ENCODE assay signal across 18 cellular contexts in genomic region chr20:31594002-31594557, GRCh38. TPM values are rescaled to one million over a fixed set of nuclear protein-coding genes. Genes with fewer than 3 reads are reported as not detected.
A peak's percentile ranks its signal among the peaks of the same experiment; 100 is the strongest.
DNase-seq lines count a peak whose midpoint lies in the region; ATAC-seq and TF ChIP-seq lines count a peak whose summit lies in the region.
"Had no signal": no experiment of that assay in that cellular context is flagged by ENCODE, and none has a peak within 500 bp of the region (broad histone marks: within the 10 kb centered on the region; RNA-seq: fewer than 3 reads in every experiment).

No MANE protein-coding gene starts in this region.

- H3K79me2 ChIP-seq in mammary epithelial cell (ENCODE audit: insufficient read depth, low read length) = no peaks in the 10 kb centered on the region

- H3K4me3 ChIP-seq in mammary epithelial cell (replicated peaks in 1 of 3; ENCODE audit: insufficient read depth in 1 of 3, low read depth in 2 of 3, low read length in 3 of 3) (no peak overlapping the region), lung (no peak overlapping the region), tibial nerve (no peak overlapping the region)

- dilution Hi-C loops in mammary epithelial cell (cut with HindIII; ENCODE audit: low sequenced_read_pairs) = no loop called here

- H3K4me1 ChIP-seq in mammary epithelial cell (ENCODE audit: insufficient read depth, low read length) (peaks cover 36% of the 10 kb centered on the region), lung (ENCODE audit: control insufficient read depth in 2 of 2, insufficient read depth in 2 of 2, low read length in 2 of 2) (peaks cover 0 to 4% of the 10 kb centered on the region in 2 donors), tibial nerve (peaks cover 0 to 32% (median 17%) of the 10 kb centered on the region in 4 donors)

- intact Hi-C loops in mammary epithelial cell (cut with micrococcal nuclease) = no loop called here

- POLR2A ChIA-PET in activated CD4-positive, alpha-beta memory T cell treated with anti-CD3 and anti-CD28 coated beads, Interleukin-2, amount 10 ng/mL, durations not matched to agents 7 days and 5 days (lab: Charles Lee) = interaction anchor here (1.3 kb wide), 1 partner anchor 21 kb away, joined by 3 read pairs; no protein-coding TSS in a partner anchor

- peaks cover 4% of the 10 kb centered on the region for H3K27me3 Mint-ChIP-seq in T-helper 2 cell treated with Interferon-gamma antibody and Interleukin-4, amounts not matched to agents 5 μg/mL and 100 μg/mL, for 36 hours (ENCODE audit: low read depth)
- H3K27me3 Mint-ChIP-seq in activated CD4-positive, alpha-beta memory T cell treated with anti-CD3 and anti-CD28 coated beads, Interleukin-2, amount 10 ng/mL, durations not matched to agents 7 days and 5 days = peaks cover 2% of the 10 kb centered on the region

- H3K36me3 ChIP-seq in mammary epithelial cell (ENCODE audit: insufficient read depth, low read length) (no peaks in the 10 kb centered on the region), lung (ENCODE audit: control insufficient read depth in 2 of 2, insufficient read depth in 2 of 2, low read length in 2 of 2) (no peaks in the 10 kb centered on the region), tibial nerve (no peaks in the 10 kb centered on the region)

- H3K27me3 ChIP-seq in mammary epithelial cell (ENCODE audit: insufficient read depth, low read length) = no peaks in the 10 kb centered on the region
- H3K27me3 ChIP-seq in lung (ENCODE audit: control insufficient read depth, insufficient read depth) = no peaks in the 10 kb centered on the region
- no peaks in the 10 kb centered on the region for H3K27me3 ChIP-seq in tibial nerve

- H3K9ac ChIP-seq in mammary epithelial cell (ENCODE audit: insufficient read depth, low read length) = no peak overlapping the region

- TSS peak; percentile 21 for BruUV-seq in mammary epithelial cell (replicated peaks; lab: Mats Ljungman, UMichigan)

- no peak overlapping the region for H2AFZ ChIP-seq in mammary epithelial cell (ENCODE audit: low read depth, low read length)

- H3K9me3 Mint-ChIP-seq in T-helper 2 cell treated with Interferon-gamma antibody and Interleukin-4, amounts not matched to agents 5 μg/mL and 100 μg/mL, for 36 hours = no peaks in the 10 kb centered on the region
- no peaks in the 10 kb centered on the region for H3K9me3 Mint-ChIP-seq in activated CD4-positive, alpha-beta memory T cell treated with anti-CD3 and anti-CD28 coated beads, Interleukin-2, amount 10 ng/mL, durations not matched to agents 7 days and 5 days
- H3K9me3 Mint-ChIP-seq: activated B cell treated with CpG ODN at 0.5 μM for 24 hours; activated naive CD4-positive, alpha-beta T cell treated with anti-CD3 and anti-CD28 coated beads, Interleukin-2, amount 50 U/mL, for 72 hours; stimulated activated memory B cell treated with anti-CD40 and anti-IgM and Interleukin-4, amounts not matched to agents 10 μg/mL and 1 μg/mL and 100 μg/mL, for 72 hours had no signal

- no peak for TF ChIP-seq POLR2A in tibial nerve (IDR thresholded peaks at IDR 0.05)

- H3K27ac Mint-ChIP-seq in T-helper 2 cell treated with Interferon-gamma antibody and Interleukin-4, amounts not matched to agents 5 μg/mL and 100 μg/mL, for 36 hours = peak overlapping the region; percentile 13
- H3K27ac Mint-ChIP-seq in activated CD4-positive, alpha-beta memory T cell treated with anti-CD3 and anti-CD28 coated beads, Interleukin-2, amount 10 ng/mL, durations not matched to agents 7 days and 5 days = no peak overlapping the region
- H3K27ac Mint-ChIP-seq: activated B cell treated with CpG ODN at 0.5 μM for 24 hours; activated naive CD4-positive, alpha-beta T cell treated with anti-CD3 and anti-CD28 coated beads, Interleukin-2, amount 50 U/mL, for 72 hours; stimulated activated memory B cell treated with anti-CD40 and anti-IgM and Interleukin-4, amounts not matched to agents 10 μg/mL and 1 μg/mL and 100 μg/mL, for 72 hours had no signal

- CTCF ChIA-PET in mammary epithelial cell (lab: Charles Lee; ENCODE audit: low non-redundant PET) = interaction anchor here (1.0 kb wide), 1 partner anchor 18 kb away, joined by 7 read pairs; no protein-coding TSS in a partner anchor
- CTCF ChIA-PET in activated CD4-positive, alpha-beta memory T cell treated with anti-CD3 and anti-CD28 coated beads, Interleukin-2, amount 10 ng/mL, durations not matched to agents 7 days and 5 days (lab: Charles Lee) = interaction anchor here (0.7 to 1.5 kb wide), 4 partner anchors 11 to 133 kb away, joined by 3 to 10 read pairs (median 5); partner anchors contain the start of gene ID1

- H3K4me2 ChIP-seq in mammary epithelial cell (ENCODE audit: insufficient read depth, low read depth, low read length) = peak overlapping the region; percentile 66

- no peak for ATAC-seq in lung (ENCODE audit: insufficient read depth, low FRiP score)
- ATAC-seq: stimulated activated memory B cell treated with anti-CD40 and anti-IgM and Interleukin-4, amounts not matched to agents 10 μg/mL and 1 μg/mL and 100 μg/mL, for 72 hours had no signal

- H3K4me3 Mint-ChIP-seq in T-helper 2 cell treated with Interferon-gamma antibody and Interleukin-4, amounts not matched to agents 5 μg/mL and 100 μg/mL, for 36 hours = no peak overlapping the region
- no peak overlapping the region for H3K4me3 Mint-ChIP-seq in activated CD4-positive, alpha-beta memory T cell treated with anti-CD3 and anti-CD28 coated beads, Interleukin-2, amount 10 ng/mL, durations not matched to agents 7 days and 5 days
- H3K4me3 Mint-ChIP-seq: activated B cell treated with CpG ODN at 0.5 μM for 24 hours; stimulated activated memory B cell treated with anti-CD40 and anti-IgM and Interleukin-4, amounts not matched to agents 10 μg/mL and 1 μg/mL and 100 μg/mL, for 72 hours had no signal

- no peaks in the 10 kb centered on the region for H3K36me3 Mint-ChIP-seq in T-helper 2 cell treated with Interferon-gamma antibody and Interleukin-4, amounts not matched to agents 5 μg/mL and 100 μg/mL, for 36 hours (ENCODE audit: low read depth)
- no peaks in the 10 kb centered on the region for H3K36me3 Mint-ChIP-seq in activated CD4-positive, alpha-beta memory T cell treated with anti-CD3 and anti-CD28 coated beads, Interleukin-2, amount 10 ng/mL, durations not matched to agents 7 days and 5 days (ENCODE audit: low read depth)
- H3K36me3 Mint-ChIP-seq: activated naive CD4-positive, alpha-beta T cell treated with anti-CD3 and anti-CD28 coated beads, Interleukin-2, amount 50 U/mL, for 72 hours; stimulated activated memory B cell treated with anti-CD40 and anti-IgM and Interleukin-4, amounts not matched to agents 10 μg/mL and 1 μg/mL and 100 μg/mL, for 72 hours had no signal

- in situ Hi-C loops in mammary epithelial cell (cut with MboI; ENCODE audit: low sequenced_read_pairs in 2 of 2) = no loop called here

- no peaks in the 10 kb centered on the region for H4K20me1 ChIP-seq in mammary epithelial cell (ENCODE audit: insufficient read depth, low read length)

- H3K9me3 ChIP-seq in mammary epithelial cell (replicated peaks; ENCODE audit: insufficient read depth, low read length) (no peaks in the 10 kb centered on the region), lung (ENCODE audit: control insufficient read depth in 2 of 2, insufficient read depth in 1 of 2, low read length in 1 of 2) (no peaks in the 10 kb centered on the region), tibial nerve (no peaks in the 10 kb centered on the region)

- TF ChIP-seq CTCF in mammary epithelial cell (conservative IDR thresholded peaks at IDR 0.05 in 1 of 2, IDR thresholded peaks at IDR 0.05 in 1 of 2; ENCODE audit: extremely low read depth in 1 of 2, insufficient read depth in 1 of 2, low read depth in 1 of 2, low read length in 2 of 2) = no peak
- TF ChIP-seq CTCF in lung (IDR thresholded peaks at IDR 0.05; ENCODE audit: control extremely low read depth, extremely low read depth) = no peak
- TF ChIP-seq CTCF in tibial nerve (IDR thresholded peaks at IDR 0.05) = no peak

- WGBS in mammary epithelial cell (ENCODE audit: low coverage, missing lambda C conversion rate) = 95% methylated on average over 11 of the region's 13 CpGs
- 95 to 96% methylated on average over 12 to 13 of the region's 13 CpGs for WGBS in lung, 2 donors
- 91 to 94% methylated on average over 13 of the region's 13 CpGs for WGBS in tibial nerve, 2 donors

- TF ChIP-seq EP300 in tibial nerve (IDR thresholded peaks at IDR 0.05) = no peak

- no peaks in the 10 kb centered on the region for H3K4me1 Mint-ChIP-seq in T-helper 2 cell treated with Interferon-gamma antibody and Interleukin-4, amounts not matched to agents 5 μg/mL and 100 μg/mL, for 36 hours (ENCODE audit: low read depth)
- peaks cover 4% of the 10 kb centered on the region for H3K4me1 Mint-ChIP-seq in activated CD4-positive, alpha-beta memory T cell treated with anti-CD3 and anti-CD28 coated beads, Interleukin-2, amount 10 ng/mL, durations not matched to agents 7 days and 5 days
- H3K4me1 Mint-ChIP-seq: activated B cell treated with CpG ODN at 0.5 μM for 24 hours had no signal

- H3K27ac ChIP-seq in mammary epithelial cell (ENCODE audit: insufficient read depth, low read depth, low read length) = peak overlapping the region; percentile 55
- H3K27ac ChIP-seq in lung (ENCODE audit: low read depth in 1 of 2, low read length in 1 of 2) = peak overlapping the region; percentile 40 to 88
- peak overlapping the region in 3 of 4 donors; percentile 36 to 79 (median 55) for H3K27ac ChIP-seq in tibial nerve

- DNase-seq in T-helper 2 cell treated with Interferon-gamma antibody and Interleukin-4, amounts not matched to agents 5 μg/mL and 100 μg/mL, for 36 hours (ENCODE audit: low spot score) = no peak
- DNase-seq in T-helper 2 cell = no peak
- no peak for DNase-seq in mammary epithelial cell
- DNase-seq in lung (ENCODE audit: low spot score) = no peak
- DNase-seq in tibial nerve (ENCODE audit: low spot score in 2 of 2) = no peak
- no peak for DNase-seq in activated CD4-positive, alpha-beta memory T cell treated with anti-CD3 and anti-CD28 coated beads, Interleukin-2, amount 10 ng/mL, durations not matched to agents 7 days and 5 days
- no peak for DNase-seq in stimulated activated CD4-positive, alpha-beta T cell treated with anti-CD3 and anti-CD28 coated beads, Interleukin-2, amount 100 ng/mL, for 24 hours
- no peak for DNase-seq in OCI-M1 (lab: John Stamatoyannopoulos, UW)
- DNase-seq: activated B cell treated with CpG ODN at 0.5 μM for 24 hours; activated CD8-positive, alpha-beta memory T cell treated with anti-CD3 and anti-CD28 coated beads, Interleukin-2, amount 50 U/mL, for 48 hours; midbrain; NCI-H2081 treated with DMSO at 0.1 percent for 48 hours; stimulated activated CD4-positive, alpha-beta T cell treated with anti-CD3 and anti-CD28 coated beads, Interleukin-4, amount 100 ng/mL, for 4 hours had no signal

RNA-seq across cellular contexts. Expression of gene ID1, which starts 11.0 kb away (rescaled TPM):
- total RNA-seq in mammary epithelial cell = 10 to 100 TPM; 66.2 to 86.1 TPM
- polyA plus RNA-seq in mammary epithelial cell = 206 TPM
- polyA minus RNA-seq in mammary epithelial cell = 20.0 TPM
- total RNA-seq in lung = 100 to 1,000 TPM; 251 to 389 TPM
- polyA plus RNA-seq in lung = 100 to 1,000 TPM; 299 to 824 TPM
- total RNA-seq in tibial nerve = 100 to 1,000 TPM; 524 to 962 (median 571) TPM
- under 1 TPM; 0.48 to 0.58 TPM for total RNA-seq in activated CD4-positive, alpha-beta memory T cell treated with anti-CD3 and anti-CD28 coated beads, Interleukin-2, amount 10 ng/mL, durations not matched to agents 7 days and 5 days

RNA-seq across cellular contexts. Expression of gene COX4I2, which starts 43.6 kb away (rescaled TPM):
- total RNA-seq in mammary epithelial cell (not detected), lung (10 to 100 TPM; 14.4 to 18.8 TPM), tibial nerve (1 to 10 TPM in 3 of 4 donors, not detected in 1; 1.6 to 8.2 (median 4.2) TPM)
- polyA plus RNA-seq in mammary epithelial cell (not detected), lung (10 to 100 TPM; 21.0 to 51.8 TPM)
- polyA minus RNA-seq in mammary epithelial cell = not detected
- total RNA-seq in activated CD4-positive, alpha-beta memory T cell treated with anti-CD3 and anti-CD28 coated beads, Interleukin-2, amount 10 ng/mL, durations not matched to agents 7 days and 5 days = not detected
- total RNA-seq: activated B cell treated with CpG ODN at 0.5 μM for 24 hours; activated naive CD4-positive, alpha-beta T cell treated with anti-CD3 and anti-CD28 coated beads, Interleukin-2, amount 50 U/mL, for 72 hours; epithelial cell of proximal tubule; pulmonary artery endothelial cell; SK-MEL-5 had no signal

Comparison
In these comparisons a context has a peak if more than half of its experiments do, and no peak if none do; other contexts are left out.
1. RNA of gene ID1, which starts 11.0 kb away (total RNA-seq): 524 to 962 TPM in tibial nerve, 251 to 389 TPM in lung and 66.2 to 86.1 TPM in mammary epithelial cell; 0.48 to 0.58 TPM in activated CD4-positive, alpha-beta memory T cell treated with anti-CD3 and anti-CD28 coated beads, Interleukin-2, amount 10 ng/mL, durations not matched to agents 7 days and 5 days; every median in the first group is over 10 times any median in the second.
2. Peak in every context shown above with its lines, with median percentiles within 50 percentile points of each other: H3K27ac ChIP-seq.